In the genomic region with DNA sequence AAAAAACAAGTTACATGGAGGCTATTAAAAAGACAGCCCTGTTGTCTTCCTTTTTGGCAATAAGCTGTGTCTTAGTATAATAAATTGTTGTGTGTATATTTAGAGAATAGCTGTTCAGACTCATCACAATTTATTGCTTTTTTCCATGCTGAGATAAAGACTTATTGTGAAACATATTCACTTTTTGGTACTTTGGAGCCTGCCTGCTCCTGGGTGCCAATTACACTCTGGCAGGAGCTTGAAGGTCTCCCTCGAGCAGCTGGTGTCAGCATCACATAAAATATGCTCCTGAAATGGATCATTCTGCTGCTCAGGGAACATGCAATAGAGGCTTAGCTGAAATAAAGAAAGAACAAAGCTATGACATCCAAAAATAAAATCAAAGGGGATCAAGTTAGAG, we compare ENCODE assay signal across 24 cellular contexts.
DNase-seq lines count a peak whose midpoint lies in the region; ATAC-seq and TF ChIP-seq lines count a peak whose summit lies in the region.
"Had no signal": no experiment of that assay in that cellular context is flagged by ENCODE, and none has a peak within 500 bp of the region (broad histone marks: within the 10 kb centered on the region; RNA-seq: fewer than 3 reads in every experiment).

No MANE protein-coding gene starts in this region.

- intact Hi-C loops in gastrocnemius medialis (cut with DNase I; ENCODE audit: low total_unique reads): no loop called here

- H3K79me2 ChIP-seq in hepatocyte: no peaks in the 10 kb centered on the region

- TF ChIP-seq POLR2A in gastrocnemius medialis (IDR thresholded peaks at IDR 0.05): no peak

- no peak overlapping the region for H3K27ac ChIP-seq in hepatocyte
- peak overlapping the region in 2 of 4 donors; percentile 5 to 55 for H3K27ac ChIP-seq in gastrocnemius medialis
- H3K27ac ChIP-seq: body of pancreas, skin epidermis, upper lobe of right lung had no signal

- TF ChIP-seq CTCF in hepatocyte (IDR thresholded peaks at IDR 0.05; ENCODE audit: poor library complexity): no peak
- no peak for TF ChIP-seq CTCF in gastrocnemius medialis (IDR thresholded peaks at IDR 0.05 in 4 of 5, conservative IDR thresholded peaks at IDR 0.05 in 1 of 5)

- H3K4me3 ChIP-seq in adipocyte (ENCODE audit: low read length) (no peak overlapping the region), hepatocyte (no peak overlapping the region), gastrocnemius medialis (no peak overlapping the region)
- H3K4me3 ChIP-seq: body of pancreas, GM23338, skin epidermis, upper lobe of right lung had no signal

- no peaks in the 10 kb centered on the region for H4K20me1 ChIP-seq in hepatocyte (ENCODE audit: insufficient read depth, poor library complexity, severe bottlenecking)

- H3K4me1 ChIP-seq in adipocyte (ENCODE audit: control insufficient read depth, insufficient read depth, low read length) (peaks cover 7% of the 10 kb centered on the region), hepatocyte (ENCODE audit: insufficient read depth) (no peaks in the 10 kb centered on the region), gastrocnemius medialis (peaks cover 6 to 29% of the 10 kb centered on the region in 2 donors)
- H3K4me1 ChIP-seq: body of pancreas, upper lobe of right lung had no signal

- 39% methylated on average over 1 of the region's 1 CpG for WGBS in hepatocyte (ENCODE audit: low lambda C conversion rate, missing lambda C conversion rate)

- H2AFZ ChIP-seq in hepatocyte: no peak overlapping the region
- H2AFZ ChIP-seq: GM23338 had no signal

- DNase-seq in Ammon's horn (ENCODE audit: low spot score) (peak; percentile 58), adipocyte (ENCODE audit: low read depth) (peak; percentile 22), hepatocyte (ENCODE audit: low spot score) (peak; percentile 23), gastrocnemius medialis (peak; percentile 8 to 19), GM19238 (ENCODE audit: insufficient read length, low spot score) (no peak), cerebellum (ENCODE audit: low spot score) (no peak), H4 (ENCODE audit: low spot score) (no peak)
- DNase-seq: activated CD4-positive, alpha-beta memory T cell treated with anti-CD3 and anti-CD28 coated beads, Interleukin-2, amount 10 ng/mL, durations not matched to agents 7 days and 5 days; body of pancreas; foreskin melanocyte; hippocampal formation; immature natural killer cell; KG1; NCI-H1436; NCI-H510A; SIG-M5; stimulated activated CD4-positive, alpha-beta T cell treated with anti-CD3 and anti-CD28 coated beads, Interleukin-1b, Interleukin-23, amount 100 ng/mL, for 48 hours; substantia nigra; T-cell; upper lobe of right lung had no signal

- no peaks in the 10 kb centered on the region for H3K9me2 ChIP-seq in hepatocyte (replicated peaks; ENCODE audit: insufficient read depth)

- H3K27me3 ChIP-seq in adipocyte (replicated peaks; ENCODE audit: control insufficient read depth, insufficient read depth, low read length) (no peaks in the 10 kb centered on the region), hepatocyte (no peaks in the 10 kb centered on the region), gastrocnemius medialis (no peaks in the 10 kb centered on the region)
- H3K27me3 ChIP-seq: body of pancreas, upper lobe of right lung had no signal

- no peak overlapping the region for H3K9ac ChIP-seq in adipocyte (ENCODE audit: low read length)

- H3K36me3 ChIP-seq in adipocyte (ENCODE audit: control insufficient read depth, insufficient read depth, low read length, severe bottlenecking) (no peaks in the 10 kb centered on the region), hepatocyte (replicated peaks; ENCODE audit: insufficient read depth, low read depth) (no peaks in the 10 kb centered on the region), gastrocnemius medialis (no peaks in the 10 kb centered on the region)
- H3K36me3 ChIP-seq: upper lobe of right lung had no signal

- no peaks in the 10 kb centered on the region for H3K9me3 ChIP-seq in adipocyte (ENCODE audit: control insufficient read depth, low read length)
- H3K9me3 ChIP-seq in hepatocyte (ENCODE audit: low read depth): no peaks in the 10 kb centered on the region
- H3K9me3 ChIP-seq in gastrocnemius medialis: no peaks in the 10 kb centered on the region
- H3K9me3 ChIP-seq: body of pancreas, upper lobe of right lung had no signal

- H3K4me2 ChIP-seq in hepatocyte: no peak overlapping the region
- H3K4me2 ChIP-seq: GM23338 had no signal

- peak; percentile 27 to 51 for ATAC-seq in gastrocnemius medialis
- no peak for ATAC-seq in GM19397 (IDR thresholded peaks at IDR 0.05; ENCODE audit: unreplicated experiment)
- ATAC-seq: body of pancreas, GM23338, Panc1, T-cell, upper lobe of right lung had no signal

- in situ Hi-C loops in gastrocnemius medialis (cut with MboI; ENCODE audit: low sequenced_read_pairs in 4 of 4): no loop called here

Comparison
In these comparisons a context has a peak if more than half of its experiments do, and no peak if none do; other contexts are left out.
1. DNase-seq: peak in Ammon's horn (single experiment), adipocyte (single experiment), hepatocyte (single experiment) and gastrocnemius medialis (2 of 2); none in GM19238 (single experiment), cerebellum (single experiment) and H4 (single experiment).